ENCODE assay signal across 8 cellular contexts in genomic region chr10:111231779-111232178, GRCh38.
"Had no signal": no experiment of that assay in that cellular context is flagged by ENCODE, and none has a peak within 500 bp of the region (broad histone marks: within the 10 kb centered on the region; RNA-seq: fewer than 3 reads in every experiment).

No MANE protein-coding gene starts in this region.

- H3K4me3 ChIP-seq: HAP-1 had no signal

- DNase-seq: GOT3, H7, HFFc6, IMR-90, Kasumi-1, KBM-7 had no signal

- H3K4me1 ChIP-seq: HAP-1 had no signal

- H3K9me3 ChIP-seq: HAP-1 had no signal

- H3K36me3 ChIP-seq: HAP-1 had no signal

- FAIRE-seq: HTR-8/SVneo had no signal
